In the genomic region with DNA sequence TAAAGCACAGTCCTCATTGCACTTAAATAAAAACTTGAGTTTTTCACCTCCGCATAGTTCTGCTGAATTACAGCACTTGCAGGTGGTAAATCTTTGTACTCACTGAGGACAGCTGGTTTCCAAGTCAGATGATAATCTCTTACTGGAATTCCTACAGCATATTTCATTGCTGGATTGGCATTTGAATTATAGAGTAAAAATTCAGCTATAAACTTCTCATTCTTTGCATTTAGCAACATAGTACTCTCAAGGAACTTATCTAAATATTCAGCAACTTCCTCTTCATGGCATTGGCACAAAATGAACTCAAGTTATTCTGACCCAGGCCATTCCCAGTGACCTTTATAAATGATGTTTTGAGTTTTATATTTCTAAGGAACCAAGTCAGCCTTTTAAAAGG, we compare ENCODE assay signal across 24 cellular contexts.
"Had no signal": no experiment of that assay in that cellular context is flagged by ENCODE, and none has a peak within 500 bp of the region (broad histone marks: within the 10 kb centered on the region; RNA-seq: fewer than 3 reads in every experiment).

No MANE protein-coding gene starts in this region.

- H3K4me2 ChIP-seq: neural progenitor cell, smooth muscle cell had no signal

- H2AFZ ChIP-seq: neural progenitor cell had no signal

- H3K27me3 ChIP-seq: cardiac muscle cell, heart right ventricle, neural progenitor cell, stomach, suprapubic skin, vagina had no signal

- H3K9me3 ChIP-seq: lower lobe of right lung, suprapubic skin, vagina had no signal

- H3K27me3 Mint-ChIP-seq: activated naive CD8-positive, alpha-beta T cell treated with anti-CD3 and anti-CD28 coated beads, Interleukin-2, amount 10 ng/mL, durations not matched to agents 7 days and 5 days; stimulated activated memory B cell treated with anti-CD40 and anti-IgM and Interleukin-4, amounts not matched to agents 10 μg/mL and 1 μg/mL and 100 μg/mL, for 72 hours had no signal

- ATAC-seq: activated T-cell treated with anti-CD3 and anti-CD28 coated beads, Interleukin-2, amount 50 U/mL, for 72 hours; heart right ventricle; lower lobe of right lung; naive thymus-derived CD4-positive, alpha-beta T cell; sciatic nerve; stimulated activated memory B cell treated with anti-CD40 and anti-IgM and Interleukin-4, amounts not matched to agents 10 μg/mL and 1 μg/mL and 100 μg/mL, for 72 hours had no signal

- H3K4me3 ChIP-seq: cardiac muscle cell, heart right ventricle, lower lobe of right lung, neural progenitor cell, smooth muscle cell, stomach, suprapubic skin, vagina had no signal

- DNase-seq: activated CD4-positive, alpha-beta T cell treated with anti-CD3 and anti-CD28 coated beads for 4 hours; activated CD4-positive, alpha-beta T cell treated with anti-CD3 and anti-CD28 coated beads, Interleukin-2, amount 50 U/mL, for 48 hours; activated CD4-positive, CD25-positive, alpha-beta regulatory T cell; activated effector memory CD4-positive, alpha-beta T cell treated with Interleukin-2 at 50 U/mL for 16 hours; activated naive CD4-positive, alpha-beta T cell treated with anti-CD3 and anti-CD28 coated beads for 36 hours; activated naive CD8-positive, alpha-beta T cell treated with anti-CD3 and anti-CD28 coated beads, Interleukin-2, amount 10 ng/mL, durations not matched to agents 7 days and 5 days; activated T-cell treated with anti-CD3 and anti-CD28 coated beads, Interleukin-2, amount 50 U/mL, for 72 hours; amygdala; dermis blood vessel endothelial cell; effector CD8-positive, alpha-beta T cell; heart right ventricle; lower lobe of right lung; mesendoderm; naive thymus-derived CD4-positive, alpha-beta T cell; stimulated activated CD4-positive, alpha-beta T cell treated with anti-CD3 and anti-CD28 coated beads, Interleukin-15, amount 100 ng/mL, for 24 hours; stomach had no signal

- H3K4me3 Mint-ChIP-seq: activated naive CD4-positive, alpha-beta T cell treated with anti-CD3 and anti-CD28 coated beads for 36 hours; activated naive CD8-positive, alpha-beta T cell treated with anti-CD3 and anti-CD28 coated beads, Interleukin-2, amount 10 ng/mL, durations not matched to agents 7 days and 5 days; activated T-cell treated with anti-CD3 and anti-CD28 coated beads, Interleukin-2, amount 50 U/mL, for 72 hours; naive thymus-derived CD4-positive, alpha-beta T cell; neural progenitor cell; stimulated activated memory B cell treated with anti-CD40 and anti-IgM and Interleukin-4, amounts not matched to agents 10 μg/mL and 1 μg/mL and 100 μg/mL, for 72 hours; T-helper 1 cell treated with Interleukin-12 subunit alpha and Interleukin-12 subunit beta and Interleukin-4 antibody, amounts not matched to agents 30 μg/mL and 1 μg/mL, for 36 hours had no signal

- H3K9ac ChIP-seq: neural progenitor cell had no signal

- H3K27ac ChIP-seq: cardiac muscle cell, heart right ventricle, lower lobe of right lung, neural progenitor cell, stomach, suprapubic skin, vagina had no signal

- H3K27ac Mint-ChIP-seq: activated naive CD4-positive, alpha-beta T cell treated with anti-CD3 and anti-CD28 coated beads for 36 hours; activated naive CD8-positive, alpha-beta T cell treated with anti-CD3 and anti-CD28 coated beads, Interleukin-2, amount 10 ng/mL, durations not matched to agents 7 days and 5 days; activated T-cell treated with anti-CD3 and anti-CD28 coated beads, Interleukin-2, amount 50 U/mL, for 72 hours; naive thymus-derived CD4-positive, alpha-beta T cell; neural progenitor cell; stimulated activated memory B cell treated with anti-CD40 and anti-IgM and Interleukin-4, amounts not matched to agents 10 μg/mL and 1 μg/mL and 100 μg/mL, for 72 hours; T-helper 1 cell treated with Interleukin-12 subunit alpha and Interleukin-12 subunit beta and Interleukin-4 antibody, amounts not matched to agents 30 μg/mL and 1 μg/mL, for 36 hours had no signal

- H3K4me1 Mint-ChIP-seq: activated naive CD8-positive, alpha-beta T cell treated with anti-CD3 and anti-CD28 coated beads, Interleukin-2, amount 10 ng/mL, durations not matched to agents 7 days and 5 days; neural progenitor cell; stimulated activated memory B cell treated with anti-CD40 and anti-IgM and Interleukin-4, amounts not matched to agents 10 μg/mL and 1 μg/mL and 100 μg/mL, for 72 hours had no signal

- H3K4me1 ChIP-seq: heart right ventricle, lower lobe of right lung, neural progenitor cell, stomach, suprapubic skin, vagina had no signal
